ENCODE assay signal across 15 cellular contexts in genomic region chr4:138875886-138876608, GRCh38.
DNase-seq lines count a peak whose midpoint lies in the region; ATAC-seq and TF ChIP-seq lines count a peak whose summit lies in the region.
"Had no signal": no experiment of that assay in that cellular context is flagged by ENCODE, and none has a peak within 500 bp of the region (broad histone marks: within the 10 kb centered on the region; RNA-seq: fewer than 3 reads in every experiment).

No MANE protein-coding gene starts in this region.

- H3K79me2 ChIP-seq in trophoblast cell (ENCODE audit: control insufficient read depth, insufficient read depth, low read length, poor library complexity) = no peaks in the 10 kb centered on the region

- H3K27ac ChIP-seq in RWPE1 = peak overlapping the region; percentile 41; the same call in 1 of the 2 replicates
- peak overlapping the region; percentile 88 for H3K27ac ChIP-seq in trophoblast cell (ENCODE audit: low read depth, low read length)
- H3K27ac ChIP-seq: body of pancreas had no signal

- H2AK5ac ChIP-seq in trophoblast cell (ENCODE audit: low read length) = no peak overlapping the region

- no peaks in the 10 kb centered on the region for H3K36me3 ChIP-seq in trophoblast cell (ENCODE audit: control insufficient read depth in 1 of 2, insufficient read depth in 2 of 2, low read length in 2 of 2)

- H3K4me3 ChIP-seq in trophoblast cell (ENCODE audit: low read depth, low read length) = no peak overlapping the region
- H3K4me3 ChIP-seq: body of pancreas had no signal

- peak overlapping the region; percentile 31 for H4K91ac ChIP-seq in trophoblast cell (ENCODE audit: low read depth, low read length)

- CTCF ChIA-PET in RWPE1 (lab: Yijun Ruan, JAX) = interaction anchor here (0.5 kb wide), 1 partner anchor 35 kb away, joined by 4 read pairs; no protein-coding TSS in a partner anchor

- no peaks in the 10 kb centered on the region for H3K9me3 ChIP-seq in trophoblast cell (ENCODE audit: insufficient read depth, low read depth, low read length)
- H3K9me3 ChIP-seq: body of pancreas had no signal

- H3K27me3 ChIP-seq in trophoblast cell (ENCODE audit: insufficient read depth, low read length) = no peaks in the 10 kb centered on the region
- H3K27me3 ChIP-seq: body of pancreas had no signal

- H4K8ac ChIP-seq in trophoblast cell (ENCODE audit: low read depth, low read length) = no peak overlapping the region

- H2BK5ac ChIP-seq in trophoblast cell (ENCODE audit: low read depth, low read length, poor library complexity) = peak overlapping the region; percentile 37

- DNase-seq in GM04503 (ENCODE audit: low read depth) = peak; percentile 90
- peak; percentile 66 for DNase-seq in RWPE1 (ENCODE audit: low spot score)
- DNase-seq in fibroblast of gingiva (ENCODE audit: low read depth) = peak; percentile 10
- peak; percentile 88 to 94 for DNase-seq in trophoblast cell
- no peak for DNase-seq in SIG-M5 (lab: John Stamatoyannopoulos, UW)
- no peak for DNase-seq in NCI-H82 treated with DMSO at 0.1 percent for 48 hours (lab: John Stamatoyannopoulos, UW; ENCODE audit: unreplicated experiment)
- no peak for DNase-seq in stimulated activated CD4-positive, alpha-beta T cell treated with anti-CD3 and anti-CD28 coated beads, Interleukin-12 subunit alpha, Interleukin-12 subunit beta, amount 100 ng/mL, for 4 hours
- DNase-seq: activated T-cell treated with anti-CD3 and anti-CD28 coated beads, Interleukin-2, amount 50 U/mL, for 48 hours; body of pancreas; erythroblast; MM.1S; NCI-H446; stimulated activated naive CD4-positive, alpha-beta T cell treated with Interleukin-2 at 50 U/mL for 16 hours had no signal

- H3K9ac ChIP-seq in trophoblast cell (ENCODE audit: low read length) = no peak overlapping the region

- H3K18ac ChIP-seq in trophoblast cell (ENCODE audit: low read length) = no peak overlapping the region

- no peak for TF ChIP-seq CTCF in RWPE1 (conservative IDR thresholded peaks at IDR 0.05; ENCODE audit: low read depth)

- peak overlapping the region; percentile 2 for H2BK12ac ChIP-seq in trophoblast cell (ENCODE audit: low read length)

- H4K12ac ChIP-seq in trophoblast cell (ENCODE audit: low read depth, low read length) = no peak overlapping the region

- H3K23ac ChIP-seq in trophoblast cell (ENCODE audit: low read length) = no peak overlapping the region

- H3K4me2 ChIP-seq in trophoblast cell (ENCODE audit: low read length) = peak overlapping the region; percentile 39

- POLR2A ChIA-PET in RWPE1 (lab: Yijun Ruan, JAX; ENCODE audit: low non-redundant PET) = no interaction called here

- no peak overlapping the region for H2AFZ ChIP-seq in trophoblast cell (ENCODE audit: insufficient read depth, low read length, poor library complexity)

- H2BK120ac ChIP-seq in trophoblast cell (ENCODE audit: insufficient read depth, low read length, poor library complexity) = peak overlapping the region; percentile 6

- ATAC-seq in GM18861 (IDR thresholded peaks at IDR 0.05; ENCODE audit: unreplicated experiment) = no peak
- ATAC-seq: activated CD4-positive, CD25-positive, alpha-beta regulatory T cell treated with anti-CD3 and anti-CD28 coated beads, Interleukin-2, amount 50 U/mL, for 24 hours; body of pancreas had no signal

- H3K4me1 ChIP-seq in trophoblast cell (ENCODE audit: control insufficient read depth in 1 of 2, insufficient read depth in 2 of 2, low read length in 2 of 2) = peaks cover 8 to 13% of the 10 kb centered on the region in 2 experiments
- H3K4me1 ChIP-seq: body of pancreas had no signal

- peaks cover 2% of the 10 kb centered on the region for H3K79me1 ChIP-seq in trophoblast cell (ENCODE audit: low read length)

- no peak overlapping the region for H3K14ac ChIP-seq in trophoblast cell (ENCODE audit: low read length)

- H3K4ac ChIP-seq in trophoblast cell (ENCODE audit: low read depth, low read length) = no peak overlapping the region

- no CpG with 5 or more reads among the region's 10 CpGs for WGBS in trophoblast cell (ENCODE audit: extremely low coverage, insufficient coverage, insufficient read length)

Comparison
In these comparisons a context has a peak if more than half of its experiments do, and no peak if none do; other contexts are left out.
1. DNase-seq: peak in GM04503 (single experiment), RWPE1 (single experiment), fibroblast of gingiva (single experiment) and trophoblast cell (2 of 2); none in SIG-M5 (single experiment), NCI-H82 treated with DMSO at 0.1 percent for 48 hours (single experiment) and stimulated activated CD4-positive, alpha-beta T cell treated with anti-CD3 and anti-CD28 coated beads, Interleukin-12 subunit alpha, Interleukin-12 subunit beta, amount 100 ng/mL, for 4 hours (single experiment).